Comparison of ENCODE assay signal across 14 cellular contexts in genomic region chr3:31248619-31248992, GRCh38.
DNase-seq lines count a peak whose midpoint lies in the region; ATAC-seq and TF ChIP-seq lines count a peak whose summit lies in the region.
"Had no signal": no experiment of that assay in that cellular context is flagged by ENCODE, and none has a peak within 500 bp of the region (broad histone marks: within the 10 kb centered on the region; RNA-seq: fewer than 3 reads in every experiment).

No MANE protein-coding gene starts in this region.

- H3K27me3 ChIP-seq in esophagus muscularis mucosa, result no peaks in the 10 kb centered on the region
- H3K27me3 ChIP-seq in SJCRH30, result no peaks in the 10 kb centered on the region

- no peaks in the 10 kb centered on the region for H3K36me3 ChIP-seq in esophagus muscularis mucosa
- no peaks in the 10 kb centered on the region for H3K36me3 ChIP-seq in SJCRH30

- H3K4me1 ChIP-seq in esophagus muscularis mucosa (no peaks in the 10 kb centered on the region), SJCRH30 (no peaks in the 10 kb centered on the region)

- no peak overlapping the region for H3K27ac Mint-ChIP-seq in activated naive CD4-positive, alpha-beta T cell treated with anti-CD3 and anti-CD28 coated beads, Interleukin-2, amount 10 ng/mL, durations not matched to agents 7 days and 5 days

- no peak for TF ChIP-seq EP300 in esophagus muscularis mucosa (IDR thresholded peaks at IDR 0.05)

- WGBS in esophagus muscularis mucosa, result 97% methylated on average over 5 of the region's 6 CpGs

- no peak overlapping the region for H3K27ac ChIP-seq in esophagus muscularis mucosa (replicated peaks in 1 of 4)
- no peak overlapping the region for H3K27ac ChIP-seq in SJCRH30

- H3K4me1 Mint-ChIP-seq in activated naive CD4-positive, alpha-beta T cell treated with anti-CD3 and anti-CD28 coated beads, Interleukin-2, amount 10 ng/mL, durations not matched to agents 7 days and 5 days, result peaks cover 46% of the 10 kb centered on the region

- intact Hi-C loops in esophagus muscularis mucosa (cut with DNase I), result no loop called here

- no peak for TF ChIP-seq POLR2A in esophagus muscularis mucosa (IDR thresholded peaks at IDR 0.05; ENCODE audit: low read depth)

- no peak overlapping the region for H3K4me3 ChIP-seq in esophagus muscularis mucosa
- H3K4me3 ChIP-seq in SJCRH30, result no peak overlapping the region

- no peaks in the 10 kb centered on the region for H3K9me3 ChIP-seq in esophagus muscularis mucosa
- no peaks in the 10 kb centered on the region for H3K9me3 ChIP-seq in SJCRH30 (replicated peaks)

- DNase-seq in NCI-H82 (lab: John Stamatoyannopoulos, UW) (peak; percentile 1), NCI-H82 treated with DMSO at 0.1 percent for 48 hours (lab: John Stamatoyannopoulos, UW; ENCODE audit: unreplicated experiment) (no peak), esophagus muscularis mucosa (ENCODE audit: extremely low spot score) (peak; percentile 37), SJCRH30 (no peak)
- no peak for DNase-seq in stimulated activated CD4-positive, alpha-beta T cell treated with anti-CD3 and anti-CD28 coated beads, Interleukin-12 subunit alpha, Interleukin-12 subunit beta, amount 100 ng/mL, for 4 hours
- no peak for DNase-seq in activated naive CD4-positive, alpha-beta T cell treated with anti-CD3 and anti-CD28 coated beads, Interleukin-2, amount 10 ng/mL, durations not matched to agents 7 days and 5 days
- DNase-seq: activated CD4-positive, CD25-positive, alpha-beta regulatory T cell; aorta; GOT3; MM.1S; substantia nigra had no signal

- H3K4me3 Mint-ChIP-seq in activated naive CD4-positive, alpha-beta T cell treated with anti-CD3 and anti-CD28 coated beads, Interleukin-2, amount 10 ng/mL, durations not matched to agents 7 days and 5 days, result no peak overlapping the region

- peaks cover 4% of the 10 kb centered on the region for H3K27me3 Mint-ChIP-seq in activated naive CD4-positive, alpha-beta T cell treated with anti-CD3 and anti-CD28 coated beads, Interleukin-2, amount 10 ng/mL, durations not matched to agents 7 days and 5 days

- peaks cover 12% of the 10 kb centered on the region for H3K36me3 Mint-ChIP-seq in activated naive CD4-positive, alpha-beta T cell treated with anti-CD3 and anti-CD28 coated beads, Interleukin-2, amount 10 ng/mL, durations not matched to agents 7 days and 5 days

- peak; percentile 4 for ATAC-seq in GM19397 (IDR thresholded peaks at IDR 0.05; ENCODE audit: unreplicated experiment)
- ATAC-seq in HG03175 (IDR thresholded peaks at IDR 0.05; ENCODE audit: unreplicated experiment), result peak; percentile 3
- ATAC-seq: Panc1 had no signal

- H3K9me3 Mint-ChIP-seq in activated naive CD4-positive, alpha-beta T cell treated with anti-CD3 and anti-CD28 coated beads, Interleukin-2, amount 10 ng/mL, durations not matched to agents 7 days and 5 days, result peaks cover 17% of the 10 kb centered on the region

- TF ChIP-seq CTCF in esophagus muscularis mucosa (IDR thresholded peaks at IDR 0.05), result no peak

- CTCF ChIA-PET in activated naive CD4-positive, alpha-beta T cell treated with anti-CD3 and anti-CD28 coated beads, Interleukin-2, amount 10 ng/mL, durations not matched to agents 7 days and 5 days (lab: Charles Lee), result interaction anchor here (0.9 to 1.6 kb wide), 4 partner anchors 10 to 18 kb away, joined by 3 to 6 read pairs (median 4); no protein-coding TSS in a partner anchor

Comparison
In these comparisons a context has a peak if more than half of its experiments do, and no peak if none do; other contexts are left out.
1. DNase-seq: peak in NCI-H82 (single experiment) and esophagus muscularis mucosa (single experiment); none in NCI-H82 treated with DMSO at 0.1 percent for 48 hours (single experiment), stimulated activated CD4-positive, alpha-beta T cell treated with anti-CD3 and anti-CD28 coated beads, Interleukin-12 subunit alpha, Interleukin-12 subunit beta, amount 100 ng/mL, for 4 hours (single experiment), SJCRH30 (0 of 2) and activated naive CD4-positive, alpha-beta T cell treated with anti-CD3 and anti-CD28 coated beads, Interleukin-2, amount 10 ng/mL, durations not matched to agents 7 days and 5 days (single experiment).